In genomic region chr4:26288308-26288982, GRCh38 we compare ENCODE assay signal across 8 cellular contexts. TPM values are rescaled to one million over a fixed set of nuclear protein-coding genes. Genes with fewer than 3 reads are reported as not detected.
A peak's percentile ranks its signal among the peaks of the same experiment; 100 is the strongest.
DNase-seq lines count a peak whose midpoint lies in the region; ATAC-seq, FAIRE-seq and TF ChIP-seq lines count a peak whose summit lies in the region.

No MANE protein-coding gene starts in this region.

- no peak for TF ChIP-seq POLR2A in A549 (IDR thresholded peaks at IDR 0.05; ENCODE audit: low read length)

- H3K27ac ChIP-seq in A549: no peak overlapping the region
- no peak overlapping the region for H3K27ac ChIP-seq in RWPE2 (ENCODE audit: poor library complexity, severe bottlenecking)

- H3K4me3 ChIP-seq in A549 (no peak overlapping the region), RWPE2 (ENCODE audit: severe bottlenecking) (no peak overlapping the region), foreskin fibroblast (ENCODE audit: low read depth in 1 of 2, low read length in 2 of 2) (no peak overlapping the region)

- H3K27me3 ChIP-seq in RWPE2 (ENCODE audit: insufficient read depth, poor library complexity, severe bottlenecking): no peaks in the 10 kb centered on the region

- WGBS in A549 (ENCODE audit: missing lambda C conversion rate): 48% methylated on average over 6 of the region's 6 CpGs

- no peak for TF ChIP-seq RAD21 in A549 (conservative IDR thresholded peaks at IDR 0.05 in 1 of 2, IDR thresholded peaks at IDR 0.05 in 1 of 2)

- H3K4me2 ChIP-seq in A549: peak overlapping the region; percentile 15; the same call in 1 of the 3 replicates

- ATAC-seq in A549 (peak in 1 of 2 experiments; percentile 33; a peak in 1 of 6 replicates), GM18519 (IDR thresholded peaks at IDR 0.05; ENCODE audit: low FRiP score, unreplicated experiment) (peak; percentile 69), HG02885 (IDR thresholded peaks at IDR 0.05; ENCODE audit: poor library complexity, unreplicated experiment) (peak; percentile 80), RWPE2 (ENCODE audit: low read depth) (peak; percentile 62; the same call in 2 of the 3 replicates)

- H3K4me1 ChIP-seq in A549 (peaks cover 8% of the 10 kb centered on the region; the same call in 1 of the 3 replicates), RWPE2 (ENCODE audit: insufficient read depth, poor library complexity, severe bottlenecking) (peaks cover 18% of the 10 kb centered on the region)

- TF ChIP-seq EP300 in A549 (IDR thresholded peaks at IDR 0.05): no peak

- POLR2A ChIA-PET in A549 (lab: Yijun Ruan, JAX): no interaction called here

- DNase-seq in A549 (ENCODE audit: low read depth in 1 of 2, low spot score in 1 of 2): peak in 1 of 2 experiments; percentile 5
- no peak for DNase-seq in RWPE2 (ENCODE audit: low spot score)
- DNase-seq in foreskin fibroblast: peak; percentile 61 to 79
- DNase-seq in NCI-H2081 treated with DMSO at 0.1 percent for 48 hours (lab: John Stamatoyannopoulos, UW): no peak
- DNase-seq in NCI-H146 treated with DMSO at 0.1 percent for 48 hours (lab: John Stamatoyannopoulos, UW; ENCODE audit: unreplicated experiment): no peak
- no peak for DNase-seq in activated CD4-positive, CD25-positive, alpha-beta regulatory T cell (lab: John Stamatoyannopoulos, UW)

- TF ChIP-seq CTCF in A549 (IDR thresholded peaks at IDR 0.05) (no peak), RWPE2 (IDR thresholded peaks at IDR 0.05; ENCODE audit: poor library complexity, severe bottlenecking) (no peak), foreskin fibroblast (IDR thresholded peaks at IDR 0.05; ENCODE audit: low read depth, low read length) (no peak)

- no peak for FAIRE-seq in A549 (lab: Jason Lieb, UNC)

- H3K36me3 ChIP-seq in RWPE2 (ENCODE audit: low read depth): no peaks in the 10 kb centered on the region

- CTCF ChIA-PET in A549 (lab: Yijun Ruan, JAX): interaction anchor here (0.7 kb wide), 1 partner anchor 668 kb away, joined by 3 read pairs; no protein-coding TSS in a partner anchor

- H3K9me3 ChIP-seq in A549: no peaks in the 10 kb centered on the region
- H3K9me3 ChIP-seq in RWPE2 (ENCODE audit: severe bottlenecking): no peaks in the 10 kb centered on the region

TF ChIP-seq in A549, 52 proteins besides CTCF, POLR2A, EP300 and RAD21:
- TF ChIP-seq HDAC2 (IDR thresholded peaks at IDR 0.05) (no peak), ZSCAN20 (CRISPR knock-in tag; IDR thresholded peaks at IDR 0.05) (no peak), JUNB (IDR thresholded peaks at IDR 0.05) (no peak), SREBF2 (IDR thresholded peaks at IDR 0.05) (no peak), FOXS1 (CRISPR knock-in tag; IDR thresholded peaks at IDR 0.05) (no peak), BHLHE40 (IDR thresholded peaks at IDR 0.05; ENCODE audit: low read depth, low read length) (no peak)
TF ChIP-seq in A549: peak in this region for 0.

RNA-seq across cellular contexts. Expression of gene RBPJ, which starts 32.4 kb away (rescaled TPM):
- 28.9 and 37.1 TPM in 2 replicates for polyA plus RNA-seq in A549 (2011; rRNA removed)
- 6.8 and 8.3 TPM in 2 replicates for polyA plus RNA-seq in A549 (2012; cell fraction: cytosol; rRNA removed)
- 8.4 and 12.0 TPM in 2 replicates for polyA plus RNA-seq in A549 (2012; cell fraction: nucleus; rRNA removed)
- 16.0 to 17.6 TPM (median 16.5 TPM) in 3 replicates for polyA plus RNA-seq in A549 (2017; fragmentation: RNase III; extraction: RNeasy Plus Mini Kit Qiagen cat#74134 plus additional on column Dnase treatment)
- polyA minus RNA-seq in A549 (2011; rRNA and poly(A)+ RNA removed): 17.9 and 20.3 TPM in 2 replicates

Comparison
In these comparisons a context has a peak if more than half of its experiments do, and no peak if none do; other contexts are left out.
1. DNase-seq: peak in foreskin fibroblast (2 of 2); none in RWPE2 (single experiment), NCI-H2081 treated with DMSO at 0.1 percent for 48 hours (single experiment), NCI-H146 treated with DMSO at 0.1 percent for 48 hours (single experiment) and activated CD4-positive, CD25-positive, alpha-beta regulatory T cell (0 of 4).